ENCODE assay signal across 10 cellular contexts in the genomic region with DNA sequence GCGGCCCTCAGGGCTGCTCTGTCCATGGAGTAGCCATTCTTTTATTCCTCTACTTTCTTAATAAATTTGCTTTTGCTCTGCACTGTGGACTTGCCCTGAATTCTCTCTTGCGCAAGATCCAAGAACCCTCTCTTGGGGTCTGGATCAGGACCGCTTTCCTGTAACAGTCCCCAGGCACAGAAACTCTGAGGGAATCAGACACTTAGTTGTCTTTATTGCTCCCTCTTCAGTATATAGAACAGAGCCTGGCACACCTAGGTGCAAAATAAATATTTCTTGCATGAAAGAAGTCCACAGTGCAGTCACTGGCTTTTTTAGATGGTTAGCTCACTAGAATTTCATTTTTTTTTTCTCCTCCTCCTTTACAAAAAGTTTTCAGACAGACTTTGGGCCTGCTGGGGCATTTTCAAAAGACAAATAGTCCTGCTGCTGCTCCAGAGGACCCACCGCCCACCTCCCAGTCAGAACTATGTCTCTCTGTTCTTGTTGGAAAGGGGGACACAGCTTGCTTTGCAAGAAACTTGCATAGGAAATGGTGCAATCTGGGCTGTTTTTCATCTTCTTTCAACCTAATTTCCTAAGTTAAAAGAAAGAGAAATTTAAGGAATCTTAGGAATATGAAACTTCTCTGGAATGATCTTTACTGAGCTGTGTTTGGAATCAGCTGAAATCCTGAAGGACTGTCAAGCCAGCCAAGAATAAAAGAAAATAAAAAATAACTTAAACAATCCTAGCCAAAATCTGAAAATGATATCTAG. TPM values are rescaled to one million over a fixed set of nuclear protein-coding genes. Genes with fewer than 3 reads are reported as not detected.
DNase-seq lines count a peak whose midpoint lies in the region; ATAC-seq and TF ChIP-seq lines count a peak whose summit lies in the region.
"Had no signal": no experiment of that assay in that cellular context is flagged by ENCODE, and none has a peak within 500 bp of the region (broad histone marks: within the 10 kb centered on the region; RNA-seq: fewer than 3 reads in every experiment).

No MANE protein-coding gene starts in this region.

- H2AFZ ChIP-seq in mammary epithelial cell (ENCODE audit: low read depth, low read length) = no peak overlapping the region

- ATAC-seq in GM21529 (IDR thresholded peaks at IDR 0.05; ENCODE audit: unreplicated experiment) = no peak

- H3K27ac ChIP-seq in mammary epithelial cell (ENCODE audit: insufficient read depth, low read depth, low read length) (peak overlapping the region; percentile 66), iPS DF 6.9 (ENCODE audit: low read length) (peak overlapping the region; percentile 8), stomach smooth muscle (ENCODE audit: low read length) (peak overlapping the region; percentile 19)

- intact Hi-C loops in mammary epithelial cell (cut with micrococcal nuclease) = no loop called here

- in situ Hi-C loops in mammary epithelial cell (cut with MboI; ENCODE audit: low sequenced_read_pairs in 2 of 2) = no loop called here

- no TSS peak for BruUV-seq in mammary epithelial cell (replicated peaks; lab: Mats Ljungman, UMichigan)

- H3K27me3 ChIP-seq in mammary epithelial cell (ENCODE audit: insufficient read depth, low read length) (no peaks in the 10 kb centered on the region), iPS DF 6.9 (ENCODE audit: control insufficient read depth, insufficient read depth, low read length) (no peaks in the 10 kb centered on the region), stomach smooth muscle (ENCODE audit: control insufficient read depth in 1 of 2, insufficient read depth in 2 of 2, low read length in 2 of 2) (no peaks in the 10 kb centered on the region)

- H3K4me1 ChIP-seq in mammary epithelial cell (ENCODE audit: insufficient read depth, low read length) (peaks cover 21% of the 10 kb centered on the region), iPS DF 6.9 (ENCODE audit: control insufficient read depth, insufficient read depth, low read length) (peaks cover 4% of the 10 kb centered on the region), stomach smooth muscle (ENCODE audit: control insufficient read depth, insufficient read depth, low read length) (peaks cover 17% of the 10 kb centered on the region)

- H3K9me3 ChIP-seq in mammary epithelial cell (replicated peaks; ENCODE audit: insufficient read depth, low read length) = no peaks in the 10 kb centered on the region
- no peaks in the 10 kb centered on the region for H3K9me3 ChIP-seq in iPS DF 6.9 (ENCODE audit: control insufficient read depth, insufficient read depth, low read length)
- H3K9me3 ChIP-seq in stomach smooth muscle (ENCODE audit: control insufficient read depth in 2 of 2, low read length in 2 of 2) = no peaks in the 10 kb centered on the region

- no peak overlapping the region for H3K4me2 ChIP-seq in mammary epithelial cell (ENCODE audit: insufficient read depth, low read depth, low read length)

- 87% methylated on average over 4 of the region's 4 CpGs for WGBS in mammary epithelial cell (ENCODE audit: low coverage, missing lambda C conversion rate)
- no CpG with 5 or more reads among the region's 4 CpGs for WGBS in iPS DF 6.9 (ENCODE audit: insufficient coverage, insufficient read length)

- H3K9ac ChIP-seq in mammary epithelial cell (ENCODE audit: insufficient read depth, low read length) (no peak overlapping the region), stomach smooth muscle (ENCODE audit: low read length in 2 of 2) (no peak overlapping the region)

- CTCF ChIA-PET in mammary epithelial cell (lab: Charles Lee; ENCODE audit: low non-redundant PET) = no interaction called here

- H4K20me1 ChIP-seq in mammary epithelial cell (ENCODE audit: insufficient read depth, low read length) = no peaks in the 10 kb centered on the region

- TF ChIP-seq CTCF in mammary epithelial cell (conservative IDR thresholded peaks at IDR 0.05 in 1 of 2, IDR thresholded peaks at IDR 0.05 in 1 of 2; ENCODE audit: extremely low read depth in 1 of 2, insufficient read depth in 1 of 2, low read depth in 1 of 2, low read length in 2 of 2) = no peak

- H3K79me2 ChIP-seq in mammary epithelial cell (ENCODE audit: insufficient read depth, low read length) = no peaks in the 10 kb centered on the region

- H3K36me3 ChIP-seq in mammary epithelial cell (ENCODE audit: insufficient read depth, low read length) (no peaks in the 10 kb centered on the region), iPS DF 6.9 (ENCODE audit: control insufficient read depth, insufficient read depth, low read length) (no peaks in the 10 kb centered on the region), stomach smooth muscle (ENCODE audit: control insufficient read depth in 2 of 2, insufficient read depth in 2 of 2, low read length in 2 of 2) (no peaks in the 10 kb centered on the region)

- H3K4me3 ChIP-seq in mammary epithelial cell (replicated peaks in 1 of 3; ENCODE audit: insufficient read depth in 1 of 3, low read depth in 2 of 3, low read length in 3 of 3) = no peak overlapping the region
- no peak overlapping the region for H3K4me3 ChIP-seq in iPS DF 6.9 (ENCODE audit: low read length)
- no peak overlapping the region for H3K4me3 ChIP-seq in stomach smooth muscle (ENCODE audit: low read length in 2 of 2)

- DNase-seq in GM03348 (ENCODE audit: low spot score) (peak; percentile 51), mammary epithelial cell (no peak), iPS DF 6.9 (ENCODE audit: low read depth, low spot score) (no peak), hippocampal formation (lab: John Stamatoyannopoulos, UW) (no peak), occipital lobe (lab: John Stamatoyannopoulos, UW) (no peak), COLO668 (lab: John Stamatoyannopoulos, UW; ENCODE audit: unreplicated experiment) (no peak)
- DNase-seq: Karpas-422, NCI-H526 had no signal

- dilution Hi-C loops in mammary epithelial cell (cut with HindIII; ENCODE audit: low sequenced_read_pairs) = no loop called here

RNA-seq across cellular contexts. Expression of gene MAP4K3, which starts 31.7 kb away (rescaled TPM):
- total RNA-seq in mammary epithelial cell (10 to 100 TPM; 25.7 to 43.3 TPM), occipital lobe (122 TPM)
- 9.2 TPM for polyA plus RNA-seq in mammary epithelial cell
- 8.3 TPM for polyA minus RNA-seq in mammary epithelial cell

Comparison
In these comparisons a context has a peak if more than half of its experiments do, and no peak if none do; other contexts are left out.
1. H3K27ac ChIP-seq: peak in every context shown above with its lines; median percentile 66 in mammary epithelial cell; 19 in stomach smooth muscle; 8 in iPS DF 6.9.